19 cellular contexts compared by ENCODE assay signal in genomic region chr4:64538219-64538618, GRCh38.
DNase-seq lines count a peak whose midpoint lies in the region; ATAC-seq, FAIRE-seq and TF ChIP-seq lines count a peak whose summit lies in the region.
"Had no signal": no experiment of that assay in that cellular context is flagged by ENCODE, and none has a peak within 500 bp of the region (broad histone marks: within the 10 kb centered on the region; RNA-seq: fewer than 3 reads in every experiment).

No MANE protein-coding gene starts in this region.

- 6% methylated on average over 8 of the region's 8 CpGs for WGBS in HepG2 (ENCODE audit: low lambda C conversion rate)
- WGBS in right lobe of liver (ENCODE audit: insufficient coverage, low coverage, low lambda C conversion rate, missing lambda C conversion rate): 46% methylated on average over 7 of the region's 8 CpGs

- BruUV-seq in HepG2 (replicated peaks; lab: Mats Ljungman, UMichigan) (no TSS peak), Panc1 (replicated peaks; lab: Mats Ljungman, UMichigan) (no TSS peak)

- no peak for TF ChIP-seq POLR2A in HepG2 (IDR thresholded peaks at IDR 0.05; ENCODE audit: insufficient read depth in 1 of 2, low read depth in 2 of 2, low read length in 2 of 2)
- no peak for TF ChIP-seq POLR2A in right lobe of liver (IDR thresholded peaks at IDR 0.05)

- H3K9me3 Mint-ChIP-seq in stimulated activated effector memory CD8-positive, alpha-beta T cell treated with anti-CD3 and anti-CD28 coated beads, Interleukin-12 subunit alpha, Interleukin-12 subunit beta, amount 100 ng/mL, for 72 hours: peaks cover 7% of the 10 kb centered on the region
- H3K9me3 Mint-ChIP-seq: activated naive CD4-positive, alpha-beta T cell treated with anti-CD3 and anti-CD28 coated beads, Interleukin-2, amount 50 U/mL, for 24 hours had no signal

- POLR2A ChIA-PET in HepG2 (lab: Yijun Ruan, JAX): no interaction called here
- POLR2A ChIA-PET in Panc1 (lab: Charles Lee): no interaction called here

- peak; percentile 70 for FAIRE-seq in HepG2 (lab: Jason Lieb, UNC)
- FAIRE-seq: D721Med had no signal

- no peak overlapping the region for H3K4me3 Mint-ChIP-seq in stimulated activated effector memory CD8-positive, alpha-beta T cell treated with anti-CD3 and anti-CD28 coated beads, Interleukin-12 subunit alpha, Interleukin-12 subunit beta, amount 100 ng/mL, for 72 hours
- H3K4me3 Mint-ChIP-seq: activated CD4-positive, alpha-beta T cell treated with anti-CD3 and anti-CD28 coated beads for 36 hours; activated naive CD4-positive, alpha-beta T cell treated with anti-CD3 and anti-CD28 coated beads, Interleukin-2, amount 50 U/mL, for 24 hours had no signal

- H3K4me3 ChIP-seq in HepG2 (replicated peaks in 1 of 3; ENCODE audit: insufficient read depth in 1 of 3, low read depth in 2 of 3, low read length in 3 of 3) (no peak overlapping the region), right lobe of liver (no peak overlapping the region), Panc1 (ENCODE audit: low read depth in 2 of 2, low read length in 2 of 2) (no peak overlapping the region), fibroblast of pulmonary artery (replicated peaks; ENCODE audit: low read depth, low read length) (no peak overlapping the region)
- H3K4me3 ChIP-seq: breast epithelium had no signal

- H3K36me3 Mint-ChIP-seq in stimulated activated effector memory CD8-positive, alpha-beta T cell treated with anti-CD3 and anti-CD28 coated beads, Interleukin-12 subunit alpha, Interleukin-12 subunit beta, amount 100 ng/mL, for 72 hours: no peaks in the 10 kb centered on the region
- H3K36me3 Mint-ChIP-seq: activated naive CD4-positive, alpha-beta T cell treated with anti-CD3 and anti-CD28 coated beads, Interleukin-2, amount 50 U/mL, for 24 hours had no signal

- no peaks in the 10 kb centered on the region for H3K9me3 ChIP-seq in HepG2 (ENCODE audit: low read length)
- no peaks in the 10 kb centered on the region for H3K9me3 ChIP-seq in right lobe of liver
- no peaks in the 10 kb centered on the region for H3K9me3 ChIP-seq in Panc1 (ENCODE audit: control insufficient read depth, insufficient read depth, low read depth, low read length)
- H3K9me3 ChIP-seq: breast epithelium had no signal

- TF ChIP-seq RAD21 in HepG2 (CRISPR knock-in tag; IDR thresholded peaks at IDR 0.05): no peak

- ATAC-seq in HepG2 (peak; percentile 94), right lobe of liver (no peak), Panc1 (no peak), GM21619 (IDR thresholded peaks at IDR 0.05; ENCODE audit: unreplicated experiment) (no peak)
- no peak for ATAC-seq in stimulated activated effector memory CD8-positive, alpha-beta T cell treated with anti-CD3 and anti-CD28 coated beads, Interleukin-12 subunit alpha, Interleukin-12 subunit beta, amount 100 ng/mL, for 72 hours
- ATAC-seq in activated CD4-positive, CD25-positive, alpha-beta regulatory T cell treated with anti-CD3 and anti-CD28 coated beads, Interleukin-2, amount 50 U/mL, for 24 hours: no peak
- ATAC-seq: activated CD4-positive, alpha-beta T cell treated with anti-CD3 and anti-CD28 coated beads for 36 hours; sciatic nerve had no signal

- H3K79me2 ChIP-seq in HepG2 (ENCODE audit: insufficient read depth, low read length): no peaks in the 10 kb centered on the region

- H3K4me2 ChIP-seq in HepG2 (ENCODE audit: low read depth, low read length): peak overlapping the region; percentile 24; the same call in 1 of the 2 replicates
- H3K4me2 ChIP-seq: KMS-11 had no signal

- no peak overlapping the region for H3K9ac ChIP-seq in HepG2 (ENCODE audit: insufficient read depth, low read depth, low read length)
- H3K9ac ChIP-seq: KMS-11 had no signal

- CTCF ChIA-PET in HepG2 (lab: Yijun Ruan, JAX; ENCODE audit: low intra/inter-chr PET ratio, low total read pairs) (interaction anchor here (1.2 to 3.3 kb wide), 2 partner anchors 224 to 378 kb away, joined by 6 to 35 read pairs; no protein-coding TSS in a partner anchor), Panc1 (lab: Charles Lee) (no interaction called here)

- H3K36me3 ChIP-seq in HepG2 (replicated peaks in 1 of 2; ENCODE audit: control insufficient read depth in 1 of 2, insufficient read depth in 2 of 2, low read length in 2 of 2) (no peaks in the 10 kb centered on the region), right lobe of liver (no peaks in the 10 kb centered on the region), Panc1 (ENCODE audit: control insufficient read depth, insufficient read depth, low read length) (no peaks in the 10 kb centered on the region)
- H3K36me3 ChIP-seq: breast epithelium had no signal

- H2AFZ ChIP-seq in HepG2 (ENCODE audit: low read length): no peak overlapping the region

- peak; percentile 6 for DNase-seq in HepG2 (ENCODE audit: low spot score)
- DNase-seq in right lobe of liver: no peak
- DNase-seq in Panc1 (ENCODE audit: low read depth, low spot score): no peak
- DNase-seq in fibroblast of pulmonary artery (ENCODE audit: low read depth): no peak
- DNase-seq in stimulated activated effector memory CD8-positive, alpha-beta T cell treated with anti-CD3 and anti-CD28 coated beads, Interleukin-12 subunit alpha, Interleukin-12 subunit beta, amount 100 ng/mL, for 72 hours (ENCODE audit: low spot score in 2 of 2): no peak
- no peak for DNase-seq in activated CD4-positive, CD25-positive, alpha-beta regulatory T cell treated with anti-CD3 and anti-CD28 coated beads, Interleukin-2, amount 50 U/mL, for 72 hours
- DNase-seq: activated CD4-positive, alpha-beta T cell treated with anti-CD3 and anti-CD28 coated beads for 36 hours; activated T-cell treated with anti-CD3 and anti-CD28 coated beads for 4 hours; effector CD4-positive, alpha-beta T cell; NCI-H2081 treated with DMSO at 0.1 percent for 48 hours; NK-92 treated with Interleukin-12 subunit alpha and Interleukin-12 subunit beta, amount 100 ng/mL, for 24 hours; stimulated activated naive CD4-positive, alpha-beta T cell treated with Interleukin-2 at 50 U/mL for 16 hours had no signal

- in situ Hi-C loops in HepG2 (cut with HindIII; ENCODE audit: extremely low pct_ligation_motif_present, low pct_unique_long_range_greater_than_20kb): loop anchor here (5.0 to 25.0 kb wide), 2 partner anchors 226 to 381 kb away; no protein-coding TSS in a partner anchor
- in situ Hi-C loops in Panc1 (cut with HindIII; ENCODE audit: low pct_unique_long_range_greater_than_20kb, low sequenced_read_pairs): no loop called here

- H3K27ac ChIP-seq in HepG2 (ENCODE audit: extremely low read length, insufficient read depth, low read length) (no peak overlapping the region), right lobe of liver (no peak overlapping the region), Panc1 (ENCODE audit: low read length) (no peak overlapping the region)
- H3K27ac ChIP-seq: breast epithelium, KMS-11 had no signal

- H3K27ac Mint-ChIP-seq in stimulated activated effector memory CD8-positive, alpha-beta T cell treated with anti-CD3 and anti-CD28 coated beads, Interleukin-12 subunit alpha, Interleukin-12 subunit beta, amount 100 ng/mL, for 72 hours: no peak overlapping the region
- H3K27ac Mint-ChIP-seq: activated CD4-positive, alpha-beta T cell treated with anti-CD3 and anti-CD28 coated beads for 36 hours; activated naive CD4-positive, alpha-beta T cell treated with anti-CD3 and anti-CD28 coated beads, Interleukin-2, amount 50 U/mL, for 24 hours had no signal

- H3K4me1 ChIP-seq in HepG2 (ENCODE audit: insufficient read depth, low read length) (peaks cover 7% of the 10 kb centered on the region), right lobe of liver (no peaks in the 10 kb centered on the region), Panc1 (ENCODE audit: control insufficient read depth, insufficient read depth, low read length) (no peaks in the 10 kb centered on the region)
- H3K4me1 ChIP-seq: breast epithelium had no signal

- H3K4me1 Mint-ChIP-seq in stimulated activated effector memory CD8-positive, alpha-beta T cell treated with anti-CD3 and anti-CD28 coated beads, Interleukin-12 subunit alpha, Interleukin-12 subunit beta, amount 100 ng/mL, for 72 hours: no peaks in the 10 kb centered on the region
- H3K4me1 Mint-ChIP-seq: activated CD4-positive, alpha-beta T cell treated with anti-CD3 and anti-CD28 coated beads for 36 hours; activated naive CD4-positive, alpha-beta T cell treated with anti-CD3 and anti-CD28 coated beads, Interleukin-2, amount 50 U/mL, for 24 hours had no signal

- H4K20me1 ChIP-seq in HepG2 (ENCODE audit: insufficient read depth, low read length): no peaks in the 10 kb centered on the region

- TF ChIP-seq EP300 in HepG2 (IDR thresholded peaks at IDR 0.05; ENCODE audit: low read depth in 2 of 2, low read length in 2 of 2) (no peak), HepG2 (CRISPR knock-in tag; IDR thresholded peaks at IDR 0.05; ENCODE audit: borderline replicate concordance) (no peak)

- intact Hi-C loops in HepG2 (cut with micrococcal nuclease; ENCODE audit: unreplicated experiment) (loop anchor here (5.0 kb wide), 1 partner anchor 1241 kb away; no protein-coding TSS in a partner anchor), right lobe of liver (cut with DNase I) (no loop called here), Panc1 (cut with micrococcal nuclease; ENCODE audit: unreplicated experiment) (loop anchor here (5.0 kb wide), 2 partner anchors 226 to 1011 kb away; no protein-coding TSS in a partner anchor)

- peak; percentile 50; the same call in 1 of the 2 replicates for TF ChIP-seq CTCF in HepG2 (CRISPR knock-in tag; IDR thresholded peaks at IDR 0.05)
- TF ChIP-seq CTCF in right lobe of liver (IDR thresholded peaks at IDR 0.05): no peak
- TF ChIP-seq CTCF in Panc1 (IDR thresholded peaks at IDR 0.05): peak; percentile 52
- peak; percentile 2 for TF ChIP-seq CTCF in fibroblast of pulmonary artery (IDR thresholded peaks at IDR 0.05; ENCODE audit: low read length, missing control alignments)

- H3K27me3 ChIP-seq in HepG2 (ENCODE audit: control insufficient read depth in 1 of 2, insufficient read depth in 2 of 2, low read length in 2 of 2) (no peaks in the 10 kb centered on the region), right lobe of liver (peaks cover 0 to 4% of the 10 kb centered on the region in 2 donors), Panc1 (ENCODE audit: control insufficient read depth, insufficient read depth, low read length) (no peaks in the 10 kb centered on the region)
- H3K27me3 ChIP-seq: breast epithelium had no signal

TF ChIP-seq in HepG2, 621 proteins besides CTCF, POLR2A, EP300 and RAD21 (continues in another document):
- peak; percentile 60; the same call in 1 of the 2 replicates for TF ChIP-seq ZNF362 (CRISPR knock-in tag; IDR thresholded peaks at IDR 0.05; ENCODE audit: borderline replicate concordance)

Comparison
In these comparisons a context has a peak if more than half of its experiments do, and no peak if none do; other contexts are left out.
1. CTCF ChIP-seq: peak in HepG2 (single experiment), Panc1 (single experiment) and fibroblast of pulmonary artery (single experiment); none in right lobe of liver (0 of 4).
2. intact Hi-C loops: an anchor here in HepG2 (5.0 kb wide) and Panc1 (5.0 kb wide); none called in right lobe of liver.